Comparison of ENCODE assay signal across 18 cellular contexts in genomic region chr13:102033719-102034446, GRCh38.
DNase-seq lines count a peak whose midpoint lies in the region; TF ChIP-seq lines count a peak whose summit lies in the region.
"Had no signal": no experiment of that assay in that cellular context is flagged by ENCODE, and none has a peak within 500 bp of the region (broad histone marks: within the 10 kb centered on the region; RNA-seq: fewer than 3 reads in every experiment).

No MANE protein-coding gene starts in this region.

- peak; percentile 100 for DNase-seq in DMS79 (lab: John Stamatoyannopoulos, UW)
- DNase-seq in NCI-H2081 (lab: John Stamatoyannopoulos, UW) = peak; percentile 49 to 54
- peak; percentile 67 for DNase-seq in NCI-H82 (lab: John Stamatoyannopoulos, UW)
- DNase-seq in neural progenitor cell (ENCODE audit: low spot score) = peak; percentile 56
- no peak for DNase-seq in SW 1271 (lab: John Stamatoyannopoulos, UW)
- DNase-seq in uterus = no peak
- no peak for DNase-seq in dorsolateral prefrontal cortex
- no peak for DNase-seq in H9
- DNase-seq: activated CD4-positive, alpha-beta memory T cell treated with anti-CD3 and anti-CD28 coated beads, Interleukin-2, amount 10 ng/mL, durations not matched to agents 7 days and 5 days; activated T-cell treated with anti-CD3 and anti-CD28 coated beads, Interleukin-2, amount 50 U/mL, for 4 hours; KBM-7; lower lobe of right lung; psoas muscle; spleen; T-cell had no signal

- H3K18ac ChIP-seq in H9 (ENCODE audit: insufficient read length, low read depth, low read length) = no peak overlapping the region

- H3K56ac ChIP-seq in H9 (ENCODE audit: insufficient read length, low read depth, low read length) = no peak overlapping the region

- H3K4ac ChIP-seq in H9 (ENCODE audit: low read depth, low read length) = no peak overlapping the region

- H3K27me3 Mint-ChIP-seq in neural progenitor cell (ENCODE audit: insufficient read depth, low read depth) (peaks cover 4% of the 10 kb centered on the region), H9 (ENCODE audit: low read depth) (no peaks in the 10 kb centered on the region; the same call in 1 of the 2 replicates)
- H3K27me3 Mint-ChIP-seq: activated CD4-positive, alpha-beta memory T cell treated with anti-CD3 and anti-CD28 coated beads, Interleukin-2, amount 10 ng/mL, durations not matched to agents 7 days and 5 days had no signal

- H2BK5ac ChIP-seq in H9 (ENCODE audit: insufficient read length, low read length) = no peak overlapping the region

- no peaks in the 10 kb centered on the region for H3K79me2 ChIP-seq in neural progenitor cell (ENCODE audit: low read depth)
- no peaks in the 10 kb centered on the region for H3K79me2 ChIP-seq in H9 (ENCODE audit: insufficient read depth, low read length)

- H3K9me3 Mint-ChIP-seq in neural progenitor cell (no peaks in the 10 kb centered on the region), H9 (no peaks in the 10 kb centered on the region)
- H3K9me3 Mint-ChIP-seq: activated CD4-positive, alpha-beta memory T cell treated with anti-CD3 and anti-CD28 coated beads, Interleukin-2, amount 10 ng/mL, durations not matched to agents 7 days and 5 days; activated T-cell treated with anti-CD3 and anti-CD28 coated beads, Interleukin-2, amount 50 U/mL, for 4 hours; T-cell had no signal

- no peak for TF ChIP-seq POLR2A in uterus (IDR thresholded peaks at IDR 0.05)

- no peaks in the 10 kb centered on the region for H3K23me2 ChIP-seq in H9 (ENCODE audit: insufficient read length, low read depth, low read length, poor library complexity, severe bottlenecking)

- H3K27ac ChIP-seq in neural progenitor cell = peak overlapping the region; percentile 23
- no peak overlapping the region for H3K27ac ChIP-seq in uterus
- H3K27ac ChIP-seq in dorsolateral prefrontal cortex = peak overlapping the region in 8 of 59 donors; percentile 3 to 59 (median 16)
- no peak overlapping the region for H3K27ac ChIP-seq in H9 (ENCODE audit: insufficient read length, low read depth, low read length)
- H3K27ac ChIP-seq: breast epithelium, esophagus muscularis mucosa, lower lobe of right lung, psoas muscle, spleen had no signal

- H2BK20ac ChIP-seq in H9 (ENCODE audit: low read depth, low read length, poor library complexity, severe bottlenecking) = no peak overlapping the region

- H3K9ac ChIP-seq in neural progenitor cell (no peak overlapping the region), H9 (ENCODE audit: extremely low read depth, insufficient read length, low read length) (no peak overlapping the region)

- H3K14ac ChIP-seq in H9 (ENCODE audit: insufficient read depth, low read length) = no peak overlapping the region

- WGBS in H9 (ENCODE audit: extremely low coverage, insufficient read length, low lambda C conversion rate) = no CpG with 5 or more reads among the region's 7 CpGs

- H4K20me1 ChIP-seq in neural progenitor cell (ENCODE audit: low read depth) (no peaks in the 10 kb centered on the region), H9 (ENCODE audit: control insufficient read depth, insufficient read depth, insufficient read length) (no peaks in the 10 kb centered on the region)

- peaks cover 19% of the 10 kb centered on the region for H3K4me1 ChIP-seq in neural progenitor cell
- no peaks in the 10 kb centered on the region for H3K4me1 ChIP-seq in uterus
- no peaks in the 10 kb centered on the region for H3K4me1 ChIP-seq in H9 (ENCODE audit: insufficient read depth, low read length)
- H3K4me1 ChIP-seq: breast epithelium, lower lobe of right lung, psoas muscle, spleen had no signal

- H4K5ac ChIP-seq in H9 (ENCODE audit: insufficient read length, low read depth, low read length) = no peak overlapping the region

- H4K8ac ChIP-seq in H9 (replicated peaks; ENCODE audit: insufficient read length, low read depth, low read length) = no peak overlapping the region

- peak overlapping the region; percentile 2 for H3K4me3 Mint-ChIP-seq in neural progenitor cell
- H3K4me3 Mint-ChIP-seq in H9 = no peak overlapping the region
- H3K4me3 Mint-ChIP-seq: activated CD4-positive, alpha-beta memory T cell treated with anti-CD3 and anti-CD28 coated beads, Interleukin-2, amount 10 ng/mL, durations not matched to agents 7 days and 5 days; activated naive CD8-positive, alpha-beta T cell; activated T-cell treated with anti-CD3 and anti-CD28 coated beads, Interleukin-2, amount 50 U/mL, for 4 hours; T-cell had no signal

- no peaks in the 10 kb centered on the region for H3K27me3 ChIP-seq in neural progenitor cell
- no peaks in the 10 kb centered on the region for H3K27me3 ChIP-seq in uterus
- H3K27me3 ChIP-seq in dorsolateral prefrontal cortex = peaks cover 0 to 8% (median 0%) of the 10 kb centered on the region in 45 donors
- H3K27me3 ChIP-seq in H9 (ENCODE audit: insufficient read depth, low read length) = no peaks in the 10 kb centered on the region
- H3K27me3 ChIP-seq: breast epithelium, esophagus muscularis mucosa, spleen had no signal

- H3K4me3 ChIP-seq in neural progenitor cell = no peak overlapping the region
- no peak overlapping the region for H3K4me3 ChIP-seq in uterus
- H3K4me3 ChIP-seq in dorsolateral prefrontal cortex = no peak overlapping the region
- H3K4me3 ChIP-seq: breast epithelium, esophagus muscularis mucosa, lower lobe of right lung, psoas muscle, spleen had no signal

- H3K23ac ChIP-seq in H9 (ENCODE audit: insufficient read length, low read depth, low read length) = no peak overlapping the region

- intact Hi-C loops in uterus (cut with DNase I; ENCODE audit: low total_unique reads) = no loop called here
- intact Hi-C loops in dorsolateral prefrontal cortex (cut with DNase I) = no loop called here

- peak overlapping the region; percentile 43 for H3K27ac Mint-ChIP-seq in neural progenitor cell
- no peak overlapping the region for H3K27ac Mint-ChIP-seq in H9
- H3K27ac Mint-ChIP-seq: activated CD4-positive, alpha-beta memory T cell treated with anti-CD3 and anti-CD28 coated beads, Interleukin-2, amount 10 ng/mL, durations not matched to agents 7 days and 5 days; activated naive CD8-positive, alpha-beta T cell; T-cell had no signal

- H3K4me1 Mint-ChIP-seq in neural progenitor cell (peaks cover 34% of the 10 kb centered on the region), H9 (peaks cover 3% of the 10 kb centered on the region in 2 experiments; a peak in 2 of 4 replicates)
- H3K4me1 Mint-ChIP-seq: activated CD4-positive, alpha-beta memory T cell treated with anti-CD3 and anti-CD28 coated beads, Interleukin-2, amount 10 ng/mL, durations not matched to agents 7 days and 5 days; T-cell had no signal

- no peaks in the 10 kb centered on the region for H3K9me3 ChIP-seq in neural progenitor cell (ENCODE audit: low read depth)
- no peaks in the 10 kb centered on the region for H3K9me3 ChIP-seq in uterus
- H3K9me3 ChIP-seq in H9 (ENCODE audit: control insufficient read depth, low read depth, low read length) = no peaks in the 10 kb centered on the region
- H3K9me3 ChIP-seq: breast epithelium, esophagus muscularis mucosa, lower lobe of right lung, psoas muscle had no signal

- H3K79me1 ChIP-seq in H9 (ENCODE audit: insufficient read depth, low read depth, low read length, poor library complexity, severe bottlenecking) = no peaks in the 10 kb centered on the region

- peak overlapping the region; percentile 48 for H3K4me2 ChIP-seq in neural progenitor cell
- no peak overlapping the region for H3K4me2 ChIP-seq in H9 (ENCODE audit: insufficient read depth, insufficient read length, low read length)

- no peak overlapping the region for H4K91ac ChIP-seq in H9 (ENCODE audit: insufficient read length, low read depth, low read length)

- H3K36me3 Mint-ChIP-seq in neural progenitor cell (no peaks in the 10 kb centered on the region), H9 (ENCODE audit: insufficient read depth in 1 of 3, low read depth in 3 of 3) (no peaks in the 10 kb centered on the region)
- H3K36me3 Mint-ChIP-seq: activated naive CD8-positive, alpha-beta T cell; T-cell had no signal

- H3T11ph ChIP-seq in H9 (ENCODE audit: low read length) = no peak overlapping the region

- H2BK15ac ChIP-seq in H9 (ENCODE audit: low read depth, low read length) = no peak overlapping the region

- peaks cover 7% of the 10 kb centered on the region for H3F3A ChIP-seq in neural progenitor cell (ENCODE audit: low read depth)

- no peaks in the 10 kb centered on the region for H3K36me3 ChIP-seq in neural progenitor cell
- no peaks in the 10 kb centered on the region for H3K36me3 ChIP-seq in uterus
- H3K36me3 ChIP-seq: breast epithelium, esophagus muscularis mucosa, lower lobe of right lung, spleen had no signal

- H2AFZ ChIP-seq in neural progenitor cell (replicated peaks) = peak overlapping the region; percentile 26
- H2AFZ ChIP-seq in H9 (ENCODE audit: low read length) = no peak overlapping the region

- no peak overlapping the region for H2BK12ac ChIP-seq in H9 (ENCODE audit: insufficient read length, low read depth, low read length)

- no peak overlapping the region for H2AK5ac ChIP-seq in H9 (ENCODE audit: insufficient read length, low read length)

- TF ChIP-seq CTCF in neural progenitor cell (IDR thresholded peaks at IDR 0.05) (no peak), uterus (IDR thresholded peaks at IDR 0.05) (no peak), dorsolateral prefrontal cortex (IDR thresholded peaks at IDR 0.05 in 54 of 56, conservative IDR thresholded peaks at IDR 0.05 in 2 of 56; ENCODE audit: low read depth in 1 of 56, partially characterized antibody in 56 of 56) (no peak), H9 (conservative IDR thresholded peaks at IDR 0.05) (no peak)

- no peak overlapping the region for H2BK120ac ChIP-seq in H9 (ENCODE audit: low read depth, low read length, poor library complexity, severe bottlenecking)

Comparison
In these comparisons a context has a peak if more than half of its experiments do, and no peak if none do; other contexts are left out.
1. DNase-seq: peak in DMS79 (single experiment), NCI-H2081 (2 of 2), NCI-H82 (single experiment) and neural progenitor cell (single experiment); none in SW 1271 (0 of 2), uterus (0 of 2), dorsolateral prefrontal cortex (0 of 10) and H9 (single experiment).